8 cellular contexts compared by ENCODE assay signal in genomic region chr17:40070895-40071719, GRCh38. TPM values are rescaled to one million over a fixed set of nuclear protein-coding genes. Genes with fewer than 3 reads are reported as not detected.
DNase-seq lines count a peak whose midpoint lies in the region; ATAC-seq and TF ChIP-seq lines count a peak whose summit lies in the region.

No MANE protein-coding gene starts in this region.

- no peak overlapping the region for H3K4me3 ChIP-seq in cardiac muscle cell
- peak overlapping the region; percentile 63 for H3K4me3 ChIP-seq in psoas muscle

- no peak for TF ChIP-seq CTCF in cardiac muscle cell (IDR thresholded peaks at IDR 0.05; ENCODE audit: low read depth, low read length)
- TF ChIP-seq CTCF in psoas muscle (IDR thresholded peaks at IDR 0.05), result no peak

- WGBS in psoas muscle, 3 donors, result 11 to 39% (median 19%) methylated on average over 17 of the region's 17 CpGs

- intact Hi-C loops in psoas muscle (cut with DNase I), result no loop called here

- H3K27me3 ChIP-seq in cardiac muscle cell (no peaks in the 10 kb centered on the region), psoas muscle (ENCODE audit: insufficient read depth in 3 of 3, low read length in 2 of 3) (no peaks in the 10 kb centered on the region)

- H3K9me3 ChIP-seq in cardiac muscle cell (ENCODE audit: low read depth) (no peaks in the 10 kb centered on the region), psoas muscle (no peaks in the 10 kb centered on the region)

- ATAC-seq in psoas muscle, result peak; percentile 25 to 49 (median 46)
- no peak for ATAC-seq in activated CD4-positive, CD25-positive, alpha-beta regulatory T cell treated with anti-CD3 and anti-CD28 coated beads, Interleukin-2, amount 50 U/mL, for 24 hours
- no peak for ATAC-seq in HG03457 (IDR thresholded peaks at IDR 0.05; ENCODE audit: unreplicated experiment)

- H3K36me3 ChIP-seq in cardiac muscle cell (no peaks in the 10 kb centered on the region), psoas muscle (ENCODE audit: insufficient read depth in 1 of 2, low read depth in 1 of 2) (peaks cover 0 to 14% of the 10 kb centered on the region in 2 donors)

- H3K4me1 ChIP-seq in cardiac muscle cell (ENCODE audit: low read depth) (peaks cover 76% of the 10 kb centered on the region), psoas muscle (peaks cover 86% of the 10 kb centered on the region)

- peak overlapping the region; percentile 89 for H3K27ac ChIP-seq in cardiac muscle cell
- H3K27ac ChIP-seq in psoas muscle, result peak overlapping the region; percentile 94

- DNase-seq in COLO668 (lab: John Stamatoyannopoulos, UW; ENCODE audit: unreplicated experiment) (peak; percentile 24), OCI-M1 (lab: John Stamatoyannopoulos, UW) (peak; percentile 60), cardiac muscle cell (ENCODE audit: low read depth in 1 of 2, low spot score in 1 of 2) (no peak), psoas muscle (peak; percentile 73 to 90), HuH-7.5 (ENCODE audit: low spot score) (no peak), KG1 (lab: John Stamatoyannopoulos, UW) (no peak)

RNA-seq across cellular contexts. Expression of gene THRA, which starts 8.3 kb away (rescaled TPM):
- total RNA-seq in cardiac muscle cell (78.1 and 87.0 TPM in 2 replicates), psoas muscle (10 to 100 TPM; 39.5 to 55.1 (median 42.9) TPM)
- polyA plus RNA-seq in cardiac muscle cell (58.1 and 65.4 TPM in 2 replicates), psoas muscle (10 to 100 TPM in 2 of 3 donors, 1 to 10 TPM in 1; 9.5 to 60.0 (median 29.0) TPM)

RNA-seq across cellular contexts. Expression of gene MED24, which starts 16.9 kb away (rescaled TPM):
- total RNA-seq in cardiac muscle cell (116 and 125 TPM in 2 replicates), psoas muscle (100 to 1,000 TPM in 2 of 4 donors, 10 to 100 TPM in 2; 56.3 to 120 (median 87.9) TPM)
- polyA plus RNA-seq in cardiac muscle cell (102 and 121 TPM in 2 replicates), psoas muscle (100 to 1,000 TPM in 1 of 3 donors, 10 to 100 TPM in 2; 51.1 to 115 (median 55.9) TPM)

RNA-seq across cellular contexts. Expression of gene NR1D1, which starts 29.3 kb away (rescaled TPM):
- 1.2 and 3.7 TPM in 2 replicates for total RNA-seq in cardiac muscle cell
- polyA plus RNA-seq in cardiac muscle cell, result 1.7 and 4.2 TPM in 2 replicates
- 10 to 100 TPM; 29.4 to 88.7 (median 51.0) TPM for total RNA-seq in psoas muscle
- 10 to 100 TPM; 21.4 to 41.6 (median 24.4) TPM for polyA plus RNA-seq in psoas muscle

RNA-seq across cellular contexts. Expression of gene MSL1, which starts 50.7 kb away (rescaled TPM):
- total RNA-seq in cardiac muscle cell (96.8 and 104 TPM in 2 replicates), psoas muscle (10 to 100 TPM; 63.3 to 75.6 (median 69.0) TPM)
- polyA plus RNA-seq in cardiac muscle cell (27.3 and 33.2 TPM in 2 replicates), psoas muscle (10 to 100 TPM; 48.6 to 84.7 (median 56.4) TPM)

RNA-seq across cellular contexts. Expression of gene CSF3, which starts 55.9 kb away (rescaled TPM):
- total RNA-seq in cardiac muscle cell, result not detected in 2 replicates
- polyA plus RNA-seq in cardiac muscle cell, result not detected in 2 replicates
- 10 to 100 TPM in 2 of 4 donors, under 1 TPM in 2; 0.30 to 39.8 (median 19.4) TPM for total RNA-seq in psoas muscle
- 10 to 100 TPM in 1 of 3 donors, 1 to 10 TPM in 2; 3.4 to 46.2 (median 3.9) TPM for polyA plus RNA-seq in psoas muscle

Comparison
In these comparisons a context has a peak if more than half of its experiments do, and no peak if none do; other contexts are left out.
1. DNase-seq: peak in COLO668 (single experiment), OCI-M1 (single experiment) and psoas muscle (2 of 2); none in cardiac muscle cell (0 of 2), HuH-7.5 (single experiment) and KG1 (single experiment).
2. ATAC-seq: peak in psoas muscle (4 of 4); none in activated CD4-positive, CD25-positive, alpha-beta regulatory T cell treated with anti-CD3 and anti-CD28 coated beads, Interleukin-2, amount 50 U/mL, for 24 hours (0 of 2) and HG03457 (single experiment).